ENCODE assay signal across 1 cellular context in genomic region chr17:80671039-80671822, GRCh38.
TF ChIP-seq lines count a peak whose summit lies in the region.

No MANE protein-coding gene starts in this region.

TF ChIP-seq in HepG2, 621 proteins besides CTCF, POLR2A, EP300 and RAD21 (continued from another document):
- TF ChIP-seq RBM22 (optimal IDR thresholded peaks at IDR 0.05; ENCODE audit: low read length) (peak; percentile 47), KMT2B (CRISPR knock-in tag; IDR thresholded peaks at IDR 0.05) (no peak), ESRRA (CRISPR knock-in tag; IDR thresholded peaks at IDR 0.05; ENCODE audit: low read depth) (no peak), RARG (CRISPR knock-in tag; IDR thresholded peaks at IDR 0.05; ENCODE audit: low read depth) (no peak), ZNF768 (CRISPR knock-in tag; IDR thresholded peaks at IDR 0.05) (0 out of 2 replicates have a peak, but pooled peaks have one; percentile 25), ZNF660 (CRISPR knock-in tag; IDR thresholded peaks at IDR 0.05; ENCODE audit: borderline replicate concordance, low read depth) (no peak), ZSCAN20 (CRISPR knock-in tag; IDR thresholded peaks at IDR 0.05; ENCODE audit: borderline replicate concordance) (no peak), PAF1 (CRISPR knock-in tag; IDR thresholded peaks at IDR 0.05) (no peak), SMARCE1 (IDR thresholded peaks at IDR 0.05; ENCODE audit: borderline replicate concordance) (no peak), SALL1 (CRISPR knock-in tag; IDR thresholded peaks at IDR 0.05) (no peak), ZNF687 (CRISPR knock-in tag; IDR thresholded peaks at IDR 0.05) (peak; percentile 47), PRMT3 (CRISPR knock-in tag; IDR thresholded peaks at IDR 0.05; ENCODE audit: borderline replicate concordance, low read depth) (no peak)
